ENCODE assay signal across 10 cellular contexts in genomic region chr11:117200813-117201515, GRCh38. TPM values are rescaled to one million over a fixed set of nuclear protein-coding genes. Genes with fewer than 3 reads are reported as not detected.
A peak's percentile ranks its signal among the peaks of the same experiment; 100 is the strongest.
DNase-seq lines count a peak whose midpoint lies in the region; TF ChIP-seq lines count a peak whose summit lies in the region.
"Had no signal": no experiment of that assay in that cellular context is flagged by ENCODE, and none has a peak within 500 bp of the region (broad histone marks: within the 10 kb centered on the region; RNA-seq: fewer than 3 reads in every experiment).

No MANE protein-coding gene starts in this region.

- H3K4me3 ChIP-seq in choroid plexus epithelial cell (ENCODE audit: low read depth, low read length), result peak overlapping the region; percentile 66
- H3K4me3 ChIP-seq in mesenchymal stem cell (ENCODE audit: insufficient read depth in 1 of 2, low read depth in 1 of 2, low read length in 2 of 2), result peak overlapping the region; percentile 63 to 69
- peak overlapping the region; percentile 63 to 71 (median 67) for H3K4me3 ChIP-seq in subcutaneous abdominal adipose tissue (ENCODE audit: low read depth in 1 of 5, low read length in 5 of 5)
- H3K4me3 ChIP-seq in OCI-LY7 (ENCODE audit: low read depth, low read length, poor library complexity, severe bottlenecking), result no peak overlapping the region

- H3K36me3 ChIP-seq in mesenchymal stem cell (ENCODE audit: control insufficient read depth in 1 of 2, insufficient read depth in 2 of 2, low read depth in 1 of 2, low read length in 2 of 2) (peaks cover 29 to 55% of the 10 kb centered on the region in 2 experiments), subcutaneous abdominal adipose tissue (ENCODE audit: control insufficient read depth in 5 of 5, insufficient read depth in 5 of 5, low read length in 5 of 5) (peaks cover 0 to 44% (median 36%) of the 10 kb centered on the region in 5 donors), OCI-LY7 (ENCODE audit: insufficient read depth, low read length) (peaks cover 18% of the 10 kb centered on the region)

- H4K91ac ChIP-seq in mesenchymal stem cell (ENCODE audit: low read length), result no peak overlapping the region

- peak overlapping the region in 1 of 2 experiments; percentile 19 for H2BK12ac ChIP-seq in mesenchymal stem cell (ENCODE audit: low read length in 2 of 2)

- no peaks in the 10 kb centered on the region for H3K9me3 Mint-ChIP-seq in HFFc6

- H2AFZ ChIP-seq in mesenchymal stem cell (ENCODE audit: low read depth, low read length) (no peak overlapping the region), OCI-LY7 (ENCODE audit: low read length) (no peak overlapping the region)

- H3K27ac Mint-ChIP-seq in HFFc6, result peak overlapping the region; percentile 95

- no peaks in the 10 kb centered on the region for H3K27me3 ChIP-seq in mesenchymal stem cell (ENCODE audit: control insufficient read depth in 1 of 2, insufficient read depth in 1 of 2, low read length in 2 of 2)
- no peaks in the 10 kb centered on the region for H3K27me3 ChIP-seq in subcutaneous abdominal adipose tissue (ENCODE audit: control insufficient read depth in 5 of 5, insufficient read depth in 4 of 5, low read length in 5 of 5)

- no peaks in the 10 kb centered on the region for H3K9me3 ChIP-seq in mesenchymal stem cell (ENCODE audit: control insufficient read depth, low read length)
- H3K9me3 ChIP-seq in subcutaneous abdominal adipose tissue (ENCODE audit: control insufficient read depth in 5 of 5, low read length in 5 of 5), result no peaks in the 10 kb centered on the region
- H3K9me3 ChIP-seq in OCI-LY7 (ENCODE audit: low read length), result no peaks in the 10 kb centered on the region

- POLR2A ChIA-PET in OCI-LY7 (lab: Charles Lee), result interaction anchor here (1.0 kb wide), 1 partner anchor 15 kb away, joined by 4 read pairs; no protein-coding TSS in a partner anchor

- CTCF ChIA-PET in OCI-LY7 (lab: Charles Lee; ENCODE audit: unreplicated experiment), result no interaction called here

- intact Hi-C loops in OCI-LY7 (cut with micrococcal nuclease; ENCODE audit: unreplicated experiment), result no loop called here

- peaks cover 4% of the 10 kb centered on the region for H3K79me1 ChIP-seq in mesenchymal stem cell (replicated peaks; ENCODE audit: low read length, poor library complexity, severe bottlenecking)

- peaks cover 42% of the 10 kb centered on the region for H3K36me3 Mint-ChIP-seq in HFFc6 (ENCODE audit: low read depth)

- peak overlapping the region in 1 of 2 experiments; percentile 23 for H3K23ac ChIP-seq in mesenchymal stem cell (ENCODE audit: low read length in 2 of 2)

- no peak; the same call in 1 of the 2 replicates for TF ChIP-seq CTCF in HFFc6 (IDR thresholded peaks at IDR 0.05)
- TF ChIP-seq CTCF in choroid plexus epithelial cell (conservative IDR thresholded peaks at IDR 0.05; ENCODE audit: low read depth, low read length), result no peak
- no peak for TF ChIP-seq CTCF in OCI-LY7 (conservative IDR thresholded peaks at IDR 0.05; ENCODE audit: low read length)

- H3K9ac ChIP-seq in mesenchymal stem cell (ENCODE audit: low read length) (peak overlapping the region; percentile 86), subcutaneous abdominal adipose tissue (ENCODE audit: low read length in 5 of 5) (peak overlapping the region; percentile 8 to 67 (median 59))

- no peak overlapping the region for H2AK5ac ChIP-seq in mesenchymal stem cell (ENCODE audit: low read length, severe bottlenecking)

- H2BK120ac ChIP-seq in mesenchymal stem cell (ENCODE audit: low read depth, low read length), result no peak overlapping the region

- H3K4me1 ChIP-seq in mesenchymal stem cell (ENCODE audit: control insufficient read depth, insufficient read depth, low read depth, low read length), result peaks cover 56% of the 10 kb centered on the region
- H3K4me1 ChIP-seq in subcutaneous abdominal adipose tissue (ENCODE audit: control insufficient read depth in 5 of 5, insufficient read depth in 5 of 5, low read length in 5 of 5), result peaks cover 6 to 86% (median 80%) of the 10 kb centered on the region in 5 donors
- no peaks in the 10 kb centered on the region for H3K4me1 ChIP-seq in OCI-LY7 (ENCODE audit: insufficient read depth, low read length, poor library complexity, severe bottlenecking)

- BruUV-seq in OCI-LY7 (replicated peaks; lab: Mats Ljungman, UMichigan), result no TSS peak

- H3K79me2 ChIP-seq in OCI-LY7 (ENCODE audit: insufficient read depth, low read depth, low read length), result no peaks in the 10 kb centered on the region

- peaks cover 78% of the 10 kb centered on the region for H3K4me1 Mint-ChIP-seq in HFFc6 (ENCODE audit: low read depth)

- H3K18ac ChIP-seq in mesenchymal stem cell (ENCODE audit: low read depth in 1 of 2, low read length in 2 of 2), result no peak overlapping the region

- H3K14ac ChIP-seq in mesenchymal stem cell (ENCODE audit: low read length in 2 of 2), result peak overlapping the region in 1 of 2 experiments; percentile 68

- H2BK5ac ChIP-seq in mesenchymal stem cell (ENCODE audit: low read depth, low read length, poor library complexity, severe bottlenecking), result no peak overlapping the region

- H3K4me2 ChIP-seq in mesenchymal stem cell (ENCODE audit: low read length, poor library complexity, severe bottlenecking) (peak overlapping the region; percentile 85), OCI-LY7 (ENCODE audit: low read length) (no peak overlapping the region)

- H3K4me3 Mint-ChIP-seq in HFFc6, result peak overlapping the region; percentile 93

- no peaks in the 10 kb centered on the region for H3K9me2 ChIP-seq in OCI-LY7 (ENCODE audit: insufficient read depth, low read length)

- H4K8ac ChIP-seq in mesenchymal stem cell (ENCODE audit: low read length), result no peak overlapping the region

- DNase-seq in HFFc6 (no peak), choroid plexus epithelial cell (ENCODE audit: low read depth) (no peak), mesenchymal stem cell (peak; percentile 45), HCEC 1CT (no peak), OCI-LY7 (ENCODE audit: low spot score) (no peak)
- DNase-seq in stimulated activated CD4-positive, alpha-beta T cell treated with anti-CD3 and anti-CD28 coated beads, Interleukin-1b, Interleukin-23, amount 100 ng/mL, for 48 hours, result no peak
- DNase-seq: effector CD8-positive, alpha-beta T cell; GDM1; NCI-H1105 treated with DMSO at 0.1 percent for 48 hours had no signal

- 75% methylated on average over 11 of the region's 11 CpGs for WGBS in mesenchymal stem cell

- H3K27ac ChIP-seq in mesenchymal stem cell (ENCODE audit: low read length, poor library complexity, severe bottlenecking) (peak overlapping the region; percentile 96), subcutaneous abdominal adipose tissue (ENCODE audit: low read depth, low read length) (peak overlapping the region; percentile 79), OCI-LY7 (ENCODE audit: low read depth, low read length, poor library complexity, severe bottlenecking) (no peak overlapping the region)

- H3K27me3 Mint-ChIP-seq in HFFc6 (ENCODE audit: insufficient read depth), result peaks cover 7% of the 10 kb centered on the region

- no peak overlapping the region for H2BK15ac ChIP-seq in mesenchymal stem cell (ENCODE audit: low read depth, poor library complexity, severe bottlenecking)

- H3K4ac ChIP-seq in mesenchymal stem cell (ENCODE audit: low read depth in 1 of 2, low read length in 2 of 2), result peak overlapping the region in 1 of 2 experiments; percentile 21

- H4K20me1 ChIP-seq in OCI-LY7 (ENCODE audit: insufficient read depth, low read length), result no peaks in the 10 kb centered on the region

RNA-seq across cellular contexts. Expression of gene TAGLN, which starts 1.8 kb away (rescaled TPM):
- total RNA-seq in HFFc6 (2021; fragmentation: NEBNext Ultra II Directional; extraction: Animal tissue kit (Norgen Biotek cat#: 25700)), result 1,000 to 10,000 TPM; 1,668 to 2,517 (median 1,780) TPM
- polyA plus RNA-seq in mesenchymal stem cell (2013, experiment 1 of 2), result 563 TPM
- 558 TPM for polyA plus RNA-seq in mesenchymal stem cell (2013, experiment 2 of 2)
- 7.4 and 8.4 TPM in 2 replicates for total RNA-seq in OCI-LY7 (2014; rRNA removed; shearing (Covaris generic))
- total RNA-seq in OCI-LY7 (2022), result 5.4 and 6.4 TPM in 2 replicates

RNA-seq across cellular contexts. Expression of gene SIDT2, which starts 22.4 kb away (rescaled TPM):
- 10 to 100 TPM; 33.9 to 53.9 (median 37.7) TPM for total RNA-seq in HFFc6 (2021; fragmentation: NEBNext Ultra II Directional; extraction: Animal tissue kit (Norgen Biotek cat#: 25700))
- 32.2 TPM for polyA plus RNA-seq in mesenchymal stem cell (2013, experiment 1 of 2)
- polyA plus RNA-seq in mesenchymal stem cell (2013, experiment 2 of 2), result 32.8 TPM
- total RNA-seq in OCI-LY7 (2014; rRNA removed; shearing (Covaris generic)), result 18.3 and 18.6 TPM in 2 replicates
- total RNA-seq in OCI-LY7 (2022), result 30.6 and 37.7 TPM in 2 replicates

RNA-seq across cellular contexts. Expression of gene PCSK7, which starts 30.9 kb away (rescaled TPM):
- total RNA-seq in HFFc6 (2021; fragmentation: NEBNext Ultra II Directional; extraction: Animal tissue kit (Norgen Biotek cat#: 25700)), result 10 to 100 TPM; 64.1 to 73.6 (median 68.0) TPM
- 18.3 TPM for polyA plus RNA-seq in mesenchymal stem cell (2013, experiment 1 of 2)
- 17.5 TPM for polyA plus RNA-seq in mesenchymal stem cell (2013, experiment 2 of 2)
- 44.1 and 45.4 TPM in 2 replicates for total RNA-seq in OCI-LY7 (2014; rRNA removed; shearing (Covaris generic))
- total RNA-seq in OCI-LY7 (2022), result 91.2 and 104 TPM in 2 replicates

RNA-seq across cellular contexts. Expression of gene RNF214, which starts 31.5 kb away (rescaled TPM):
- 10 to 100 TPM; 17.7 to 25.6 (median 22.1) TPM for total RNA-seq in HFFc6 (2021; fragmentation: NEBNext Ultra II Directional; extraction: Animal tissue kit (Norgen Biotek cat#: 25700))
- 13.9 TPM for polyA plus RNA-seq in mesenchymal stem cell (2013, experiment 1 of 2)
- polyA plus RNA-seq in mesenchymal stem cell (2013, experiment 2 of 2), result 13.3 TPM
- total RNA-seq in OCI-LY7 (2014; rRNA removed; shearing (Covaris generic)), result 10.9 and 11.2 TPM in 2 replicates
- total RNA-seq in OCI-LY7 (2022), result 30.2 and 31.4 TPM in 2 replicates

RNA-seq across cellular contexts. Expression of gene PAFAH1B2, which starts 56.9 kb away (rescaled TPM):
- 100 to 1,000 TPM; 113 to 130 (median 122) TPM for total RNA-seq in HFFc6 (2021; fragmentation: NEBNext Ultra II Directional; extraction: Animal tissue kit (Norgen Biotek cat#: 25700))
- 44.5 TPM for polyA plus RNA-seq in mesenchymal stem cell (2013, experiment 1 of 2)
- polyA plus RNA-seq in mesenchymal stem cell (2013, experiment 2 of 2), result 45.9 TPM
- total RNA-seq in OCI-LY7 (2014; rRNA removed; shearing (Covaris generic)), result 62.8 and 65.3 TPM in 2 replicates
- total RNA-seq in OCI-LY7 (2022), result 59.9 and 60.2 TPM in 2 replicates

Comparison
In these comparisons a context has a peak if more than half of its experiments do, and no peak if none do; other contexts are left out.
1. RNA of gene TAGLN, which starts 1.8 kb away (total RNA-seq): 1,668 to 2,517 TPM in HFFc6; 5.4 to 8.4 TPM in OCI-LY7; every median in the first group is over 100 times any median in the second.